16 cellular contexts compared by ENCODE assay signal in genomic region chr6:64459411-64459810, GRCh38.
"Had no signal": no experiment of that assay in that cellular context is flagged by ENCODE, and none has a peak within 500 bp of the region (broad histone marks: within the 10 kb centered on the region; RNA-seq: fewer than 3 reads in every experiment).

No MANE protein-coding gene starts in this region.

- H3K9me3 ChIP-seq: body of pancreas, prostate gland, right lobe of liver, testis, upper lobe of left lung had no signal

- FAIRE-seq: endothelial cell of umbilical vein had no signal

- H3K27ac ChIP-seq: adrenal gland, body of pancreas, prostate gland, right lobe of liver, spleen, testis, upper lobe of left lung, VCaP had no signal

- H3K4me3 ChIP-seq: adrenal gland, body of pancreas, prostate gland, right lobe of liver, spleen, testis, upper lobe of left lung had no signal

- H3K4me1 ChIP-seq: adrenal gland, body of pancreas, prostate gland, right lobe of liver, spleen, testis, upper lobe of left lung had no signal

- ATAC-seq: body of pancreas, right lobe of liver had no signal

- DNase-seq: activated CD4-positive, alpha-beta memory T cell treated with anti-CD3 and anti-CD28 coated beads for 36 hours; activated T-cell treated with anti-CD3 and anti-CD28 coated beads, Interleukin-2, amount 50 U/mL, for 24 hours; adrenal gland; body of pancreas; cortex of kidney; effector CD4-positive, alpha-beta T cell; foreskin fibroblast; nephron progenitor cell; right lobe of liver; spleen; SW 1271; testis; upper lobe of left lung had no signal

- H3K36me3 ChIP-seq: adrenal gland, prostate gland, right lobe of liver, spleen, upper lobe of left lung had no signal

- H3K27me3 ChIP-seq: adrenal gland, body of pancreas, right lobe of liver, spleen, testis, upper lobe of left lung had no signal
